ENCODE assay signal across 29 cellular contexts in genomic region chr4:3676196-3676595, GRCh38.
"Had no signal": no experiment of that assay in that cellular context is flagged by ENCODE, and none has a peak within 500 bp of the region (broad histone marks: within the 10 kb centered on the region; RNA-seq: fewer than 3 reads in every experiment).

No MANE protein-coding gene starts in this region.

- H3K4me1 ChIP-seq: gastrocnemius medialis, parathyroid adenoma, spleen, testis, transverse colon had no signal

- H2AFZ ChIP-seq: parathyroid adenoma had no signal

- FAIRE-seq: bronchial epithelial cell, keratinocyte, TTC549, urothelium cell line had no signal

- H3K4me3 Mint-ChIP-seq: activated naive CD8-positive, alpha-beta T cell had no signal

- H3K4me3 ChIP-seq: coronary artery, dorsolateral prefrontal cortex, gastrocnemius medialis, lung, mucosa of descending colon, spleen, testis, transverse colon had no signal

- H3K27ac Mint-ChIP-seq: activated naive CD8-positive, alpha-beta T cell had no signal

- H3K27me3 ChIP-seq: testis had no signal

- H3K36me3 ChIP-seq: gastrocnemius medialis, spleen, transverse colon had no signal

- H3K79me2 ChIP-seq: parathyroid adenoma had no signal

- ATAC-seq: gastrocnemius medialis, left colon, mucosa of descending colon, right cardiac atrium had no signal

- H3K27ac ChIP-seq: coronary artery, dorsolateral prefrontal cortex, gastrocnemius medialis, parathyroid adenoma, spleen, testis, transverse colon, VCaP had no signal

- H3K9me3 ChIP-seq: gastrocnemius medialis, mucosa of descending colon, testis, transverse colon had no signal

- H3K9ac ChIP-seq: parathyroid adenoma had no signal

- DNase-seq: activated CD4-positive, alpha-beta T cell treated with anti-CD3 and anti-CD28 coated beads for 4 hours; activated CD4-positive, alpha-beta T cell treated with anti-CD3 and anti-CD28 coated beads, Interleukin-2, amount 50 U/mL, for 4 hours; activated effector memory CD4-positive, alpha-beta T cell treated with Interleukin-2 at 50 U/mL for 16 hours; activated naive CD4-positive, alpha-beta T cell treated with Interleukin-2 at 50 U/mL for 16 hours; activated T-cell treated with anti-CD3 and anti-CD28 coated beads for 4 hours; anterior cingulate cortex; effector memory CD4-positive, alpha-beta T cell; hippocampal formation; mesendoderm; occipital lobe; stimulated activated naive CD4-positive, alpha-beta T cell; T-helper 1 cell; testis; transverse colon had no signal

- H3K36me3 Mint-ChIP-seq: activated naive CD8-positive, alpha-beta T cell had no signal
